Comparison of ENCODE assay signal across 17 cellular contexts in the genomic region with DNA sequence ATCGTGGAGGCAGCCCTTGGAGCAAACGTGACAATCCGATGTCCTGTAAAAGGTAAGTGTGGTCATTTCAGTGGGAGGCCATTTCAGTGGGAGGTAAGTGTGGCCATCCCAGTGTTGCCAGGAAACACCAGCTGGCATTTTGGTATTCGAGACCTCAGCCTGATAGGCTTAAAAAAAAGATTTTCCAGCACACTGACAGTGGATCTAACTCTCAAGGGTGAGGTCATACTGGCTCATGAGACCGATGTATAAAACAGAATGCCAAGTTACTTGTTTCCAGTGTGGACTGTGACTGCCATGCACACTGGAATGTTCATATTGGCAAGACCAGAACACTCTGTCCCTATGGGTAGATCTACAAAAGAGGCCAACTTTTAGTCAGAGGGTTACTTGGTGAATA.
DNase-seq lines count a peak whose midpoint lies in the region; ATAC-seq, FAIRE-seq and TF ChIP-seq lines count a peak whose summit lies in the region.
"Had no signal": no experiment of that assay in that cellular context is flagged by ENCODE, and none has a peak within 500 bp of the region (broad histone marks: within the 10 kb centered on the region; RNA-seq: fewer than 3 reads in every experiment).

No MANE protein-coding gene starts in this region.

- ATAC-seq in HG02571 (IDR thresholded peaks at IDR 0.05; ENCODE audit: unreplicated experiment) = no peak
- ATAC-seq in GM18867 (IDR thresholded peaks at IDR 0.05; ENCODE audit: unreplicated experiment) = no peak
- no peak for ATAC-seq in GM18498 (IDR thresholded peaks at IDR 0.05; ENCODE audit: unreplicated experiment)
- ATAC-seq: SK-N-SH treated with all-trans-retinoic acid at 6 μM for 48 hours had no signal

- H3K36me3 ChIP-seq in BLaER1 = no peaks in the 10 kb centered on the region

- FAIRE-seq in GM12892 (lab: Jason Lieb, UNC) = peak; percentile 24

- 0 out of 2 replicates have a peak overlapping the region, but pooled peaks have one; percentile 1 for H3K4me2 ChIP-seq in BLaER1

- H3K4me3 ChIP-seq in BLaER1 = no peak overlapping the region

- no peaks in the 10 kb centered on the region for H3K9me3 ChIP-seq in BLaER1

- no peaks in the 10 kb centered on the region for H4K20me1 ChIP-seq in BLaER1

- H3K4me1 ChIP-seq in BLaER1 = peaks cover 17% of the 10 kb centered on the region

- no peak for TF ChIP-seq POLR2A in GM12892 (IDR thresholded peaks at IDR 0.05; ENCODE audit: low read depth, low read length)

- no peak overlapping the region for H3K27ac ChIP-seq in BLaER1

- no peaks in the 10 kb centered on the region for H3K27me3 ChIP-seq in BLaER1

- DNase-seq in GM12892 (ENCODE audit: insufficient read length) (no peak), astrocyte of the hippocampus (ENCODE audit: low read depth, low spot score) (peak; percentile 41), myocyte (ENCODE audit: low read depth) (peak; percentile 85)
- DNase-seq: CD8-positive, alpha-beta memory T cell; DMS79; H7; KG1; NCI-H1417 treated with DMSO at 0.1 percent for 48 hours; NCI-H1930; NCI-H526; OCI-M1; SIG-M5 had no signal

- H3K9ac ChIP-seq in BLaER1 = no peak overlapping the region
